Comparison of ENCODE assay signal across 8 cellular contexts in genomic region chr22:22156716-22157499, GRCh38.
A peak's percentile ranks its signal among the peaks of the same experiment; 100 is the strongest.
DNase-seq lines count a peak whose midpoint lies in the region; ATAC-seq lines count a peak whose summit lies in the region.

No MANE protein-coding gene starts in this region.

- no peaks in the 10 kb centered on the region for H3K36me3 ChIP-seq in mucosa of rectum (ENCODE audit: control insufficient read depth in 2 of 2, insufficient read depth in 2 of 2, low read length in 2 of 2)

- H3K27me3 ChIP-seq in mucosa of rectum (ENCODE audit: control insufficient read depth in 2 of 2, insufficient read depth in 2 of 2, low read length in 2 of 2) = no peaks in the 10 kb centered on the region

- H3K36me3 Mint-ChIP-seq in activated CD4-positive, alpha-beta T cell treated with anti-CD3 and anti-CD28 coated beads, Interleukin-2, amount 10 ng/mL, durations not matched to agents 24 days and 14 days (ENCODE audit: low read depth) = no peaks in the 10 kb centered on the region
- no peaks in the 10 kb centered on the region for H3K36me3 Mint-ChIP-seq in stimulated activated naive CD8-positive, alpha-beta T cell treated with anti-CD3 and anti-CD28 coated beads, Interleukin-15, Interleukin-2, amounts not matched to agents 100 ng/mL and 50 ng/mL, for 24 hours (ENCODE audit: low read depth)

- peak overlapping the region; percentile 38 for H3K27ac Mint-ChIP-seq in activated CD4-positive, alpha-beta T cell treated with anti-CD3 and anti-CD28 coated beads, Interleukin-2, amount 10 ng/mL, durations not matched to agents 24 days and 14 days
- peak overlapping the region; percentile 65 for H3K27ac Mint-ChIP-seq in stimulated activated naive CD8-positive, alpha-beta T cell treated with anti-CD3 and anti-CD28 coated beads, Interleukin-15, Interleukin-2, amounts not matched to agents 100 ng/mL and 50 ng/mL, for 24 hours

- H3K27me3 Mint-ChIP-seq in activated CD4-positive, alpha-beta T cell treated with anti-CD3 and anti-CD28 coated beads, Interleukin-2, amount 10 ng/mL, durations not matched to agents 24 days and 14 days = peaks cover 18% of the 10 kb centered on the region
- H3K27me3 Mint-ChIP-seq in stimulated activated naive CD8-positive, alpha-beta T cell treated with anti-CD3 and anti-CD28 coated beads, Interleukin-15, Interleukin-2, amounts not matched to agents 100 ng/mL and 50 ng/mL, for 24 hours = peaks cover 8% of the 10 kb centered on the region

- intact Hi-C loops in activated CD4-positive, alpha-beta T cell treated with anti-CD3 and anti-CD28 coated beads, Interleukin-2, amount 10 ng/mL, durations not matched to agents 24 days and 14 days (cut with micrococcal nuclease) = loop anchor here (1.0 to 10.0 kb wide), 2 partner anchors 38 to 92 kb away; no protein-coding TSS in a partner anchor

- H3K27ac ChIP-seq in mucosa of rectum (ENCODE audit: low read depth in 2 of 2, low read length in 2 of 2) = peak overlapping the region in 1 of 2 donors; percentile 23

- DNase-seq in NK-92 treated with Interleukin-12 subunit alpha and Interleukin-12 subunit beta, amount 100 ng/mL, for 24 hours (lab: John Stamatoyannopoulos, UW) = peak; percentile 20
- DNase-seq in NK-92 (lab: John Stamatoyannopoulos, UW; ENCODE audit: unreplicated experiment) = no peak
- peak; percentile 80 to 86 for DNase-seq in NCI-H524 (lab: John Stamatoyannopoulos, UW)
- DNase-seq in activated CD4-positive, alpha-beta T cell treated with anti-CD3 and anti-CD28 coated beads, Interleukin-2, amount 10 ng/mL, durations not matched to agents 24 days and 14 days = peak; percentile 88
- peak; percentile 25 for DNase-seq in effector CD8-positive, alpha-beta T cell (lab: John Stamatoyannopoulos, UW)

- H3K9ac ChIP-seq in mucosa of rectum (ENCODE audit: low read depth in 1 of 2, low read length in 2 of 2) = peak overlapping the region; percentile 44 to 60

- peak overlapping the region; percentile 39 to 41 for H3K4me3 ChIP-seq in mucosa of rectum (ENCODE audit: low read length in 2 of 2)

- H3K4me1 Mint-ChIP-seq in activated CD4-positive, alpha-beta T cell treated with anti-CD3 and anti-CD28 coated beads, Interleukin-2, amount 10 ng/mL, durations not matched to agents 24 days and 14 days = peaks cover 3% of the 10 kb centered on the region
- H3K4me1 Mint-ChIP-seq in stimulated activated naive CD8-positive, alpha-beta T cell treated with anti-CD3 and anti-CD28 coated beads, Interleukin-15, Interleukin-2, amounts not matched to agents 100 ng/mL and 50 ng/mL, for 24 hours (ENCODE audit: low read depth) = peaks cover 5% of the 10 kb centered on the region

- H3K9me3 ChIP-seq in mucosa of rectum (ENCODE audit: control insufficient read depth in 2 of 2, low read length in 2 of 2) = no peaks in the 10 kb centered on the region

- H3K4me1 ChIP-seq in mucosa of rectum (ENCODE audit: control insufficient read depth in 2 of 2, insufficient read depth in 2 of 2, low read length in 2 of 2) = no peaks in the 10 kb centered on the region

- no peaks in the 10 kb centered on the region for H3K9me3 Mint-ChIP-seq in activated CD4-positive, alpha-beta T cell treated with anti-CD3 and anti-CD28 coated beads, Interleukin-2, amount 10 ng/mL, durations not matched to agents 24 days and 14 days
- H3K9me3 Mint-ChIP-seq in stimulated activated naive CD8-positive, alpha-beta T cell treated with anti-CD3 and anti-CD28 coated beads, Interleukin-15, Interleukin-2, amounts not matched to agents 100 ng/mL and 50 ng/mL, for 24 hours = no peaks in the 10 kb centered on the region

- no peak overlapping the region for H3K4me3 Mint-ChIP-seq in activated CD4-positive, alpha-beta T cell treated with anti-CD3 and anti-CD28 coated beads, Interleukin-2, amount 10 ng/mL, durations not matched to agents 24 days and 14 days
- no peak overlapping the region for H3K4me3 Mint-ChIP-seq in stimulated activated naive CD8-positive, alpha-beta T cell treated with anti-CD3 and anti-CD28 coated beads, Interleukin-15, Interleukin-2, amounts not matched to agents 100 ng/mL and 50 ng/mL, for 24 hours

- peak; percentile 70 for ATAC-seq in HG03108 (IDR thresholded peaks at IDR 0.05; ENCODE audit: unreplicated experiment)
